In genomic region chr4:46196086-46196485, GRCh38 we compare ENCODE assay signal across 20 cellular contexts.
"Had no signal": no experiment of that assay in that cellular context is flagged by ENCODE, and none has a peak within 500 bp of the region (broad histone marks: within the 10 kb centered on the region; RNA-seq: fewer than 3 reads in every experiment).

No MANE protein-coding gene starts in this region.

- H3K36me3 ChIP-seq: cardiac muscle cell, esophagus squamous epithelium, heart right ventricle, neutrophil, thyroid gland had no signal

- DNase-seq: activated CD4-positive, alpha-beta memory T cell treated with anti-CD3 and anti-CD28 coated beads, Interleukin-2, amount 10 ng/mL, durations not matched to agents 7 days and 5 days; activated CD4-positive, alpha-beta T cell treated with anti-CD3 and anti-CD28 coated beads for 48 hours; activated CD4-positive, CD25-positive, alpha-beta regulatory T cell; activated CD8-positive, alpha-beta memory T cell treated with anti-CD3 and anti-CD28 coated beads, Interleukin-2, amount 10 ng/mL, durations not matched to agents 7 days and 5 days; activated naive CD4-positive, alpha-beta T cell; activated naive CD8-positive, alpha-beta T cell treated with anti-CD3 and anti-CD28 coated beads for 36 hours; amniotic stem cell; dermis blood vessel endothelial cell; effector memory CD4-positive, alpha-beta T cell; esophagus squamous epithelium; heart right ventricle; naive thymus-derived CD4-positive, alpha-beta T cell; stimulated activated naive B cell treated with anti-CD40 and anti-IgM and Interleukin-4, amounts not matched to agents 10 μg/mL and 1 μg/mL and 100 μg/mL, for 72 hours; T-helper 2 cell; thyroid gland had no signal

- H3K27ac Mint-ChIP-seq: activated CD4-positive, alpha-beta memory T cell treated with anti-CD3 and anti-CD28 coated beads, Interleukin-2, amount 10 ng/mL, durations not matched to agents 7 days and 5 days; activated CD8-positive, alpha-beta memory T cell treated with anti-CD3 and anti-CD28 coated beads, Interleukin-2, amount 10 ng/mL, durations not matched to agents 7 days and 5 days; activated naive CD8-positive, alpha-beta T cell treated with anti-CD3 and anti-CD28 coated beads for 36 hours; memory B cell; naive thymus-derived CD4-positive, alpha-beta T cell; stimulated activated naive B cell treated with anti-CD40 and anti-IgM and Interleukin-4, amounts not matched to agents 10 μg/mL and 1 μg/mL and 100 μg/mL, for 72 hours had no signal

- H3K4me3 Mint-ChIP-seq: activated CD4-positive, alpha-beta memory T cell treated with anti-CD3 and anti-CD28 coated beads, Interleukin-2, amount 10 ng/mL, durations not matched to agents 7 days and 5 days; activated CD8-positive, alpha-beta memory T cell treated with anti-CD3 and anti-CD28 coated beads, Interleukin-2, amount 10 ng/mL, durations not matched to agents 7 days and 5 days; activated naive CD8-positive, alpha-beta T cell treated with anti-CD3 and anti-CD28 coated beads for 36 hours; memory B cell; naive thymus-derived CD4-positive, alpha-beta T cell; stimulated activated naive B cell treated with anti-CD40 and anti-IgM and Interleukin-4, amounts not matched to agents 10 μg/mL and 1 μg/mL and 100 μg/mL, for 72 hours had no signal

- ATAC-seq: activated CD8-positive, alpha-beta memory T cell treated with anti-CD3 and anti-CD28 coated beads, Interleukin-2, amount 10 ng/mL, durations not matched to agents 7 days and 5 days; heart right ventricle; naive thymus-derived CD4-positive, alpha-beta T cell; stimulated activated naive B cell treated with anti-CD40 and anti-IgM and Interleukin-4, amounts not matched to agents 10 μg/mL and 1 μg/mL and 100 μg/mL, for 72 hours had no signal

- FAIRE-seq: TTC549 had no signal

- H3K9me3 Mint-ChIP-seq: stimulated activated naive B cell treated with anti-CD40 and anti-IgM and Interleukin-4, amounts not matched to agents 10 μg/mL and 1 μg/mL and 100 μg/mL, for 72 hours had no signal

- H3K4me1 ChIP-seq: esophagus squamous epithelium, heart right ventricle, parathyroid adenoma, thyroid gland had no signal

- H3K9ac ChIP-seq: parathyroid adenoma had no signal

- H3K79me2 ChIP-seq: parathyroid adenoma had no signal

- H3K27me3 ChIP-seq: cardiac muscle cell, esophagus squamous epithelium, heart right ventricle, neutrophil, thyroid gland had no signal

- H3K4me1 Mint-ChIP-seq: activated CD4-positive, alpha-beta memory T cell treated with anti-CD3 and anti-CD28 coated beads, Interleukin-2, amount 10 ng/mL, durations not matched to agents 7 days and 5 days; activated CD8-positive, alpha-beta memory T cell treated with anti-CD3 and anti-CD28 coated beads, Interleukin-2, amount 10 ng/mL, durations not matched to agents 7 days and 5 days; activated naive CD8-positive, alpha-beta T cell treated with anti-CD3 and anti-CD28 coated beads for 36 hours; memory B cell; naive thymus-derived CD4-positive, alpha-beta T cell; stimulated activated naive B cell treated with anti-CD40 and anti-IgM and Interleukin-4, amounts not matched to agents 10 μg/mL and 1 μg/mL and 100 μg/mL, for 72 hours had no signal

- H3K4me3 ChIP-seq: cardiac muscle cell, esophagus squamous epithelium, heart right ventricle, thyroid gland had no signal

- H2AFZ ChIP-seq: parathyroid adenoma had no signal

- H3K27ac ChIP-seq: cardiac muscle cell, esophagus squamous epithelium, heart right ventricle, neutrophil, parathyroid adenoma, thyroid gland had no signal

- H3K9me3 ChIP-seq: esophagus squamous epithelium, neutrophil, thyroid gland had no signal

- H3K36me3 Mint-ChIP-seq: activated CD8-positive, alpha-beta memory T cell treated with anti-CD3 and anti-CD28 coated beads, Interleukin-2, amount 10 ng/mL, durations not matched to agents 7 days and 5 days; activated naive CD8-positive, alpha-beta T cell treated with anti-CD3 and anti-CD28 coated beads for 36 hours; memory B cell; naive thymus-derived CD4-positive, alpha-beta T cell; stimulated activated naive B cell treated with anti-CD40 and anti-IgM and Interleukin-4, amounts not matched to agents 10 μg/mL and 1 μg/mL and 100 μg/mL, for 72 hours had no signal

- H3K27me3 Mint-ChIP-seq: activated CD4-positive, alpha-beta memory T cell treated with anti-CD3 and anti-CD28 coated beads, Interleukin-2, amount 10 ng/mL, durations not matched to agents 7 days and 5 days; activated CD8-positive, alpha-beta memory T cell treated with anti-CD3 and anti-CD28 coated beads, Interleukin-2, amount 10 ng/mL, durations not matched to agents 7 days and 5 days; activated naive CD8-positive, alpha-beta T cell treated with anti-CD3 and anti-CD28 coated beads for 36 hours; memory B cell; naive thymus-derived CD4-positive, alpha-beta T cell; stimulated activated naive B cell treated with anti-CD40 and anti-IgM and Interleukin-4, amounts not matched to agents 10 μg/mL and 1 μg/mL and 100 μg/mL, for 72 hours had no signal
